ENCODE assay signal across 3 cellular contexts in genomic region chr9:37852222-37852621, GRCh38.
TF ChIP-seq lines count a peak whose summit lies in the region.

No MANE protein-coding gene starts in this region.

TF ChIP-seq in HepG2, 621 proteins besides CTCF, POLR2A, EP300 and RAD21:
- no peak for TF ChIP-seq ZNF772 (CRISPR knock-in tag; IDR thresholded peaks at IDR 0.05)
- TF ChIP-seq ZNF121 (CRISPR knock-in tag; IDR thresholded peaks at IDR 0.05) = peak; percentile 58
- TF ChIP-seq EED (CRISPR knock-in tag; IDR thresholded peaks at IDR 0.05) = no peak
- TF ChIP-seq MTA3 (CRISPR knock-in tag; IDR thresholded peaks at IDR 0.05) = no peak
- TF ChIP-seq, protein P1, sequence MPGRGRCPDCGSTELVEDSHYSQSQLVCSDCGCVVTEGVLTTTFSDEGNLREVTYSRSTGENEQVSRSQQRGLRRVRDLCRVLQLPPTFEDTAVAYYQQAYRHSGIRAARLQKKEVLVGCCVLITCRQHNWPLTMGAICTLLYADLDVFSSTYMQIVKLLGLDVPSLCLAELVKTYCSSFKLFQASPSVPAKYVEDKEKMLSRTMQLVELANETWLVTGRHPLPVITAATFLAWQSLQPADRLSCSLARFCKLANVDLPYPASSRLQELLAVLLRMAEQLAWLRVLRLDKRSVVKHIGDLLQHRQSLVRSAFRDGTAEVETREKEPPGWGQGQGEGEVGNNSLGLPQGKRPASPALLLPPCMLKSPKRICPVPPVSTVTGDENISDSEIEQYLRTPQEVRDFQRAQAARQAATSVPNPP (CRISPR knock-in tag; IDR thresholded peaks at IDR 0.05) = no peak
- TF ChIP-seq MXI1 (IDR thresholded peaks at IDR 0.05; ENCODE audit: borderline replicate concordance, low read depth, low read length) = no peak

TF ChIP-seq in HEK293, 187 proteins besides CTCF, POLR2A, EP300 and RAD21:
- TF ChIP-seq PRDM4 (tag by site-specific recombination; IDR thresholded peaks at IDR 0.05) (no peak), ZNF121 (tag by site-specific recombination; IDR thresholded peaks at IDR 0.05) (0 out of 2 replicates have a peak, but pooled peaks have one; percentile 13)

TF ChIP-seq in K562, 482 proteins besides CTCF, POLR2A, EP300 and RAD21:
- TF ChIP-seq RBM25 (IDR thresholded peaks at IDR 0.05; ENCODE audit: low read depth, low read length, severe bottlenecking) (peak; percentile 42), ZSCAN29 (IDR thresholded peaks at IDR 0.05) (no peak), ZNF121 (CRISPR knock-in tag; conservative IDR thresholded peaks at IDR 0.05) (peak; percentile 87)
